In genomic region chr17:30824356-30825145, GRCh38 we compare ENCODE assay signal across 8 cellular contexts. TPM values are rescaled to one million over a fixed set of nuclear protein-coding genes. Genes with fewer than 3 reads are reported as not detected.
DNase-seq lines count a peak whose midpoint lies in the region; ATAC-seq and TF ChIP-seq lines count a peak whose summit lies in the region.

Gene CRLF3, minus strand, starts transcription at chr17:30824692. Its CDS starts 41 bp downstream, at chr17:30824651.

- no peaks in the 10 kb centered on the region for H3K27me3 ChIP-seq in mucosa of rectum (ENCODE audit: control insufficient read depth in 2 of 2, insufficient read depth in 2 of 2, low read length in 2 of 2)

- H3K4me3 ChIP-seq in epithelial cell of proximal tubule (ENCODE audit: low read depth, low read length) = peak within 1 kb of the TSS; percentile 95
- H3K4me3 ChIP-seq in mucosa of rectum (ENCODE audit: low read length in 2 of 2) = peak within 1 kb of the TSS; percentile 79 to 84

- peak; percentile 41 for TF ChIP-seq CTCF in epithelial cell of proximal tubule (conservative IDR thresholded peaks at IDR 0.05; ENCODE audit: low read depth, low read length)

- TF ChIP-seq RAD21 in Ishikawa (IDR thresholded peaks at IDR 0.05; ENCODE audit: low read depth) = no peak; the same call in 1 of the 2 replicates

- peak; percentile 79 for ATAC-seq in GM21529 (IDR thresholded peaks at IDR 0.05; ENCODE audit: unreplicated experiment)

- no peaks in the 10 kb centered on the region for H3K9me3 ChIP-seq in mucosa of rectum (ENCODE audit: control insufficient read depth in 2 of 2, low read length in 2 of 2)

- H3K4me1 ChIP-seq in mucosa of rectum (ENCODE audit: control insufficient read depth in 2 of 2, insufficient read depth in 2 of 2, low read length in 2 of 2) = peaks cover 20 to 29% of the 10 kb centered on the region in 2 donors

- peak; percentile 89 for DNase-seq in DMS153 (lab: John Stamatoyannopoulos, UW)
- peak; percentile 96 for DNase-seq in OCI-M1 (lab: John Stamatoyannopoulos, UW)
- peak; percentile 78 for DNase-seq in activated T-cell treated with anti-CD3 and anti-CD28 coated beads for 4 hours
- no peak for DNase-seq in epithelial cell of proximal tubule (ENCODE audit: low read depth)
- DNase-seq in stimulated activated CD8-positive, alpha-beta memory T cell treated with anti-CD3 and anti-CD28 coated beads, Interleukin-4, amount 100 ng/mL, for 4 hours (ENCODE audit: low read depth in 2 of 2, low spot score in 1 of 2) = peak; percentile 57 to 79

- peak within 1 kb of the TSS; percentile 89 to 93 for H3K27ac ChIP-seq in mucosa of rectum (ENCODE audit: low read depth in 2 of 2, low read length in 2 of 2)

- peak within 1 kb of the TSS; percentile 83 to 85 for H3K9ac ChIP-seq in mucosa of rectum (ENCODE audit: low read depth in 1 of 2, low read length in 2 of 2)

- H3K36me3 ChIP-seq in mucosa of rectum (ENCODE audit: control insufficient read depth in 2 of 2, insufficient read depth in 2 of 2, low read length in 2 of 2) = no peaks in the 10 kb centered on the region

- TF ChIP-seq EP300 in Ishikawa (IDR thresholded peaks at IDR 0.05; ENCODE audit: borderline replicate concordance) = no peak

TF ChIP-seq in Ishikawa, 13 proteins besides CTCF, POLR2A, EP300 and RAD21:
- no peak for TF ChIP-seq REST (IDR thresholded peaks at IDR 0.05; ENCODE audit: low read depth)
- peak; percentile 72; the same call in 1 of the 2 replicates for TF ChIP-seq ZBTB7A (IDR thresholded peaks at IDR 0.05; ENCODE audit: low read depth)
- no peak for TF ChIP-seq NFIC (IDR thresholded peaks at IDR 0.05)
- TF ChIP-seq YY1 (IDR thresholded peaks at IDR 0.05; ENCODE audit: low read depth) = no peak
- TF ChIP-seq TCF12 (IDR thresholded peaks at IDR 0.05; ENCODE audit: low read depth) = no peak
- TF ChIP-seq TEAD4 (IDR thresholded peaks at IDR 0.05) = no peak
- TF ChIP-seq CEBPB (IDR thresholded peaks at IDR 0.05) = no peak
- peak; percentile 89 for TF ChIP-seq MAX (IDR thresholded peaks at IDR 0.05)
- peak; percentile 64 for TF ChIP-seq TAF1 (IDR thresholded peaks at IDR 0.05; ENCODE audit: low read depth)

RNA-seq across cellular contexts. Expression of gene CRLF3, which starts in this region (rescaled TPM):
- 13.8 and 19.6 TPM in 2 replicates for total RNA-seq in epithelial cell of proximal tubule
